ENCODE assay signal across 1 cellular context in genomic region chr6:136440187-136440582, GRCh38.
TF ChIP-seq lines count a peak whose summit lies in the region.

No MANE protein-coding gene starts in this region.

TF ChIP-seq in HEK293, 187 proteins besides CTCF, POLR2A, EP300 and RAD21 (continued from another document):
- TF ChIP-seq, protein P1, sequence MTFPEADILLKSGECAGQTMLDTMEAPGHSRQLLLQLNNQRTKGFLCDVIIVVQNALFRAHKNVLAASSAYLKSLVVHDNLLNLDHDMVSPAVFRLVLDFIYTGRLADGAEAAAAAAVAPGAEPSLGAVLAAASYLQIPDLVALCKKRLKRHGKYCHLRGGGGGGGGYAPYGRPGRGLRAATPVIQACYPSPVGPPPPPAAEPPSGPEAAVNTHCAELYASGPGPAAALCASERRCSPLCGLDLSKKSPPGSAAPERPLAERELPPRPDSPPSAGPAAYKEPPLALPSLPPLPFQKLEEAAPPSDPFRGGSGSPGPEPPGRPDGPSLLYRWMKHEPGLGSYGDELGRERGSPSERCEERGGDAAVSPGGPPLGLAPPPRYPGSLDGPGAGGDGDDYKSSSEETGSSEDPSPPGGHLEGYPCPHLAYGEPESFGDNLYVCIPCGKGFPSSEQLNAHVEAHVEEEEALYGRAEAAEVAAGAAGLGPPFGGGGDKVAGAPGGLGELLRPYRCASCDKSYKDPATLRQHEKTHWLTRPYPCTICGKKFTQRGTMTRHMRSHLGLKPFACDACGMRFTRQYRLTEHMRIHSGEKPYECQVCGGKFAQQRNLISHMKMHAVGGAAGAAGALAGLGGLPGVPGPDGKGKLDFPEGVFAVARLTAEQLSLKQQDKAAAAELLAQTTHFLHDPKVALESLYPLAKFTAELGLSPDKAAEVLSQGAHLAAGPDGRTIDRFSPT (tag by site-specific recombination; IDR thresholded peaks at IDR 0.05): no peak
- TF ChIP-seq ZBTB44 (tag by site-specific recombination; IDR thresholded peaks at IDR 0.05) (no peak), ZBTB48 (tag by site-specific recombination; IDR thresholded peaks at IDR 0.05) (no peak), EGR2 (tag by site-specific recombination; IDR thresholded peaks at IDR 0.05; ENCODE audit: low read depth) (peak; percentile 67), ZEB2 (tag by site-specific recombination; IDR thresholded peaks at IDR 0.05) (no peak), ZNF394 (tag by site-specific recombination; IDR thresholded peaks at IDR 0.05; ENCODE audit: borderline replicate concordance) (no peak), ZFHX2 (tag by site-specific recombination; conservative IDR thresholded peaks at IDR 0.05) (peak; percentile 76), ZBTB17 (tag by site-specific recombination; IDR thresholded peaks at IDR 0.05) (no peak; the same call in 1 of the 2 replicates)
- TF ChIP-seq, protein P2, sequence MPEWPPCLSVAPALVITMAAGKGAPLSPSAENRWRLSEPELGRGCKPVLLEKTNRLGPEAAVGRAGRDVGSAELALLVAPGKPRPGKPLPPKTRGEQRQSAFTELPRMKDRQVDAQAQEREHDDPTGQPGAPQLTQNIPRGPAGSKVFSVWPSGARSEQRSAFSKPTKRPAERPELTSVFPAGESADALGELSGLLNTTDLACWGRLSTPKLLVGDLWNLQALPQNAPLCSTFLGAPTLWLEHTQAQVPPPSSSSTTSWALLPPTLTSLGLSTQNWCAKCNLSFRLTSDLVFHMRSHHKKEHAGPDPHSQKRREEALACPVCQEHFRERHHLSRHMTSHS (tag by site-specific recombination; IDR thresholded peaks at IDR 0.05): no peak
TF ChIP-seq in HEK293: peak in this region for 3.
